In genomic region chr3:47984089-47984759, GRCh38 we compare ENCODE assay signal across 13 cellular contexts. TPM values are rescaled to one million over a fixed set of nuclear protein-coding genes. Genes with fewer than 3 reads are reported as not detected.
DNase-seq lines count a peak whose midpoint lies in the region; ATAC-seq, FAIRE-seq and TF ChIP-seq lines count a peak whose summit lies in the region.
"Had no signal": no experiment of that assay in that cellular context is flagged by ENCODE, and none has a peak within 500 bp of the region (broad histone marks: within the 10 kb centered on the region; RNA-seq: fewer than 3 reads in every experiment).

No MANE protein-coding gene starts in this region.

- H3K36me3 ChIP-seq in left lung (no peaks in the 10 kb centered on the region), HepG2 (replicated peaks in 1 of 2; ENCODE audit: control insufficient read depth in 1 of 2, insufficient read depth in 2 of 2, low read length in 2 of 2) (peaks cover 3 to 16% of the 10 kb centered on the region in 2 experiments; a peak in 2 of 5 replicates)

- in situ Hi-C loops in ACHN (cut with HindIII; ENCODE audit: low pct_ligation_motif_present, low pct_unique_long_range_greater_than_20kb, low sequenced_read_pairs) = no loop called here
- in situ Hi-C loops in HepG2 (cut with HindIII; ENCODE audit: extremely low pct_ligation_motif_present, low pct_unique_long_range_greater_than_20kb) = no loop called here

- POLR2A ChIA-PET in HepG2 (lab: Yijun Ruan, JAX) = no interaction called here

- ATAC-seq in left lung (peak; percentile 49), HepG2 (no peak), HG03025 (IDR thresholded peaks at IDR 0.05; ENCODE audit: low FRiP score, unreplicated experiment) (no peak)
- ATAC-seq: K562 had no signal

- DNase-seq in ACHN (peak; percentile 28), HT1080 (ENCODE audit: low read depth) (peak; percentile 90), astrocyte of the hippocampus (ENCODE audit: low read depth, low spot score) (peak; percentile 67), left lung (no peak), HepG2 (ENCODE audit: low spot score) (no peak), iPS-NIHi7 (ENCODE audit: extremely low spot score) (no peak)
- no peak for DNase-seq in stimulated activated CD8-positive, alpha-beta memory T cell treated with anti-CD3 and anti-CD28 coated beads, Interleukin-4, amount 100 ng/mL, for 48 hours
- DNase-seq: CD4-positive, CD25-positive, alpha-beta regulatory T cell; NCI-H446; T-helper 1 cell had no signal

- no peaks in the 10 kb centered on the region for H4K20me1 ChIP-seq in HepG2 (ENCODE audit: insufficient read depth, low read length)

- no peak for TF ChIP-seq CTCF in left lung (IDR thresholded peaks at IDR 0.05)
- TF ChIP-seq CTCF in HepG2 (CRISPR knock-in tag; IDR thresholded peaks at IDR 0.05) = no peak

- peaks cover 10% of the 10 kb centered on the region for H3K79me2 ChIP-seq in HepG2 (ENCODE audit: insufficient read depth, low read length)

- TF ChIP-seq POLR2A in HepG2 (IDR thresholded peaks at IDR 0.05; ENCODE audit: insufficient read depth in 1 of 2, low read depth in 2 of 2, low read length in 2 of 2) = no peak

- H3K27me3 ChIP-seq in left lung (no peaks in the 10 kb centered on the region), HepG2 (ENCODE audit: control insufficient read depth in 1 of 2, insufficient read depth in 2 of 2, low read length in 2 of 2) (no peaks in the 10 kb centered on the region)

- BruUV-seq in HepG2 (replicated peaks; lab: Mats Ljungman, UMichigan) = no TSS peak

- no peak for TF ChIP-seq RAD21 in HepG2 (CRISPR knock-in tag; IDR thresholded peaks at IDR 0.05)

- peaks cover 4 to 20% of the 10 kb centered on the region in 2 donors for H3K4me1 ChIP-seq in left lung
- H3K4me1 ChIP-seq in HepG2 (ENCODE audit: insufficient read depth, low read length) = no peaks in the 10 kb centered on the region

- H2AFZ ChIP-seq in HepG2 (ENCODE audit: low read length) = no peak overlapping the region

- no peaks in the 10 kb centered on the region for H3K9me3 ChIP-seq in left lung
- H3K9me3 ChIP-seq in HepG2 (ENCODE audit: low read length) = no peaks in the 10 kb centered on the region

- TF ChIP-seq EP300 in HepG2 (IDR thresholded peaks at IDR 0.05; ENCODE audit: low read depth in 2 of 2, low read length in 2 of 2) (no peak), HepG2 (CRISPR knock-in tag; IDR thresholded peaks at IDR 0.05; ENCODE audit: borderline replicate concordance) (no peak)

- no peak overlapping the region for H3K27ac ChIP-seq in left lung
- no peak overlapping the region for H3K27ac ChIP-seq in HepG2 (ENCODE audit: extremely low read length, insufficient read depth, low read length)

- WGBS in HepG2 (ENCODE audit: low lambda C conversion rate) = 95% methylated on average over 4 of the region's 4 CpGs

- CTCF ChIA-PET in HepG2 (lab: Yijun Ruan, JAX; ENCODE audit: low intra/inter-chr PET ratio, low total read pairs) = no interaction called here

- H3K4me3 ChIP-seq in left lung (no peak overlapping the region), HepG2 (replicated peaks in 1 of 3; ENCODE audit: insufficient read depth in 1 of 3, low read depth in 2 of 3, low read length in 3 of 3) (no peak overlapping the region)
- H3K4me3 ChIP-seq: K562 had no signal

- no peak for FAIRE-seq in HepG2 (lab: Jason Lieb, UNC)
- FAIRE-seq: colon, K562 had no signal

- intact Hi-C loops in left lung (cut with DNase I) = no loop called here
- intact Hi-C loops in HepG2 (cut with micrococcal nuclease; ENCODE audit: unreplicated experiment) = no loop called here

- H3K4me2 ChIP-seq in HepG2 (ENCODE audit: low read depth, low read length) = no peak overlapping the region

- no peak overlapping the region for H3K9ac ChIP-seq in HepG2 (ENCODE audit: insufficient read depth, low read depth, low read length)

TF ChIP-seq in HepG2, 621 proteins besides CTCF, POLR2A, EP300 and RAD21:
- TF ChIP-seq ZNF891 (CRISPR knock-in tag; IDR thresholded peaks at IDR 0.05) (no peak), PHF8 (CRISPR knock-in tag; IDR thresholded peaks at IDR 0.05) (no peak), AHR (CRISPR knock-in tag; IDR thresholded peaks at IDR 0.05) (no peak), ZNF75D (CRISPR knock-in tag; IDR thresholded peaks at IDR 0.05; ENCODE audit: borderline replicate concordance) (no peak), SMC3 (IDR thresholded peaks at IDR 0.05; ENCODE audit: low read length) (no peak), ZNF501 (CRISPR knock-in tag; IDR thresholded peaks at IDR 0.05) (no peak), RNF2 (conservative IDR thresholded peaks at IDR 0.05; ENCODE audit: low read depth) (no peak)
- TF ChIP-seq, protein P1, sequence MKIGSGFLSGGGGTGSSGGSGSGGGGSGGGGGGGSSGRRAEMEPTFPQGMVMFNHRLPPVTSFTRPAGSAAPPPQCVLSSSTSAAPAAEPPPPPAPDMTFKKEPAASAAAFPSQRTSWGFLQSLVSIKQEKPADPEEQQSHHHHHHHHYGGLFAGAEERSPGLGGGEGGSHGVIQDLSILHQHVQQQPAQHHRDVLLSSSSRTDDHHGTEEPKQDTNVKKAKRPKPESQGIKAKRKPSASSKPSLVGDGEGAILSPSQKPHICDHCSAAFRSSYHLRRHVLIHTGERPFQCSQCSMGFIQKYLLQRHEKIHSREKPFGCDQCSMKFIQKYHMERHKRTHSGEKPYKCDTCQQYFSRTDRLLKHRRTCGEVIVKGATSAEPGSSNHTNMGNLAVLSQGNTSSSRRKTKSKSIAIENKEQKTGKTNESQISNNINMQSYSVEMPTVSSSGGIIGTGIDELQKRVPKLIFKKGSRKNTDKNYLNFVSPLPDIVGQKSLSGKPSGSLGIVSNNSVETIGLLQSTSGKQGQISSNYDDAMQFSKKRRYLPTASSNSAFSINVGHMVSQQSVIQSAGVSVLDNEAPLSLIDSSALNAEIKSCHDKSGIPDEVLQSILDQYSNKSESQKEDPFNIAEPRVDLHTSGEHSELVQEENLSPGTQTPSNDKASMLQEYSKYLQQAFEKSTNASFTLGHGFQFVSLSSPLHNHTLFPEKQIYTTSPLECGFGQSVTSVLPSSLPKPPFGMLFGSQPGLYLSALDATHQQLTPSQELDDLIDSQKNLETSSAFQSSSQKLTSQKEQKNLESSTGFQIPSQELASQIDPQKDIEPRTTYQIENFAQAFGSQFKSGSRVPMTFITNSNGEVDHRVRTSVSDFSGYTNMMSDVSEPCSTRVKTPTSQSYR (CRISPR knock-in tag; IDR thresholded peaks at IDR 0.05; ENCODE audit: borderline replicate concordance) = no peak

RNA-seq across cellular contexts. Expression of gene MAP4, which starts 32.0 kb away (rescaled TPM):
- total RNA-seq in HT1080 (2014; rRNA removed; shearing (Covaris generic)) = 48.7 and 60.0 TPM in 2 replicates
- polyA plus RNA-seq in HT1080 (2015; cell fraction: cytosol; rRNA removed) = 96.1 and 115 TPM in 2 replicates
- polyA plus RNA-seq in HT1080 (2015; cell fraction: nucleus; rRNA removed) = 232 and 242 TPM in 2 replicates
- 100 to 1,000 TPM; 202 to 216 TPM for total RNA-seq in left lung
- total RNA-seq in HepG2 (2016; rRNA removed; fragmentation: Illumina TruSeq; extraction: Trizol) = 33.1 and 63.3 TPM in 2 replicates
- total RNA-seq in HepG2 (2016; cell fraction: cytosol; rRNA removed; fragmentation: Illumina TruSeq; extraction: Trizol; ENCODE audit: low read depth) = 4.3 and 4.8 TPM in 2 replicates
- total RNA-seq in HepG2 (2016; cell fraction: insoluble cytoplasmic fraction; rRNA removed; fragmentation: Illumina TruSeq; extraction: Trizol) = 31.4 and 53.9 TPM in 2 replicates
- 15.0 and 16.5 TPM in 2 replicates for total RNA-seq in HepG2 (2016; cell fraction: membrane; rRNA removed; fragmentation: Illumina TruSeq; extraction: Trizol)
- total RNA-seq in HepG2 (2016; cell fraction: nucleus; rRNA removed; fragmentation: Illumina TruSeq; extraction: Trizol) = 36.7 and 41.9 TPM in 2 replicates
- polyA plus RNA-seq in HepG2 (2011; rRNA removed) = 38.7 and 46.0 TPM in 2 replicates
- polyA plus RNA-seq in HepG2 (2011; cell fraction: cytosol; rRNA removed) = 21.5 and 23.3 TPM in 2 replicates
- 108 and 122 TPM in 2 replicates for polyA plus RNA-seq in HepG2 (2011; cell fraction: nucleus; rRNA removed)
- polyA plus RNA-seq in HepG2 (2012) = 61.7 and 78.2 TPM in 2 replicates
- 2.7 and 3.3 TPM in 2 replicates for polyA plus RNA-seq in HepG2 (2016; cell fraction: cytosol; fragmentation: Illumina TruSeq; extraction: Trizol; ENCODE audit: low read depth)
- polyA plus RNA-seq in HepG2 (2016; cell fraction: insoluble cytoplasmic fraction; fragmentation: Illumina TruSeq; extraction: Trizol; ENCODE audit: low read depth) = 52.8 and 70.0 TPM in 2 replicates
- polyA plus RNA-seq in HepG2 (2016; cell fraction: membrane; fragmentation: Illumina TruSeq; extraction: Trizol; ENCODE audit: low read depth) = 8.8 and 10.2 TPM in 2 replicates
- 57.0 and 67.2 TPM in 2 replicates for polyA plus RNA-seq in HepG2 (2016; cell fraction: nucleus; fragmentation: Illumina TruSeq; extraction: Trizol; ENCODE audit: insufficient read depth, low read depth)
- polyA minus RNA-seq in HepG2 (2011; rRNA and poly(A)+ RNA removed; ENCODE audit: low replicate concordance) = 46.4 and 52.1 TPM in 2 replicates
- 45.9 and 59.9 TPM in 2 replicates for polyA minus RNA-seq in HepG2 (2011; cell fraction: cytosol; rRNA and poly(A)+ RNA removed)
- polyA minus RNA-seq in HepG2 (2011; cell fraction: nucleus; rRNA and poly(A)+ RNA removed) = 54.7 and 70.5 TPM in 2 replicates

Comparison
In these comparisons a context has a peak if more than half of its experiments do, and no peak if none do; other contexts are left out.
1. DNase-seq: peak in ACHN (single experiment), HT1080 (single experiment) and astrocyte of the hippocampus (single experiment); none in left lung (0 of 2), HepG2 (single experiment), iPS-NIHi7 (single experiment) and stimulated activated CD8-positive, alpha-beta memory T cell treated with anti-CD3 and anti-CD28 coated beads, Interleukin-4, amount 100 ng/mL, for 48 hours (single experiment).